ENCODE assay signal across 2 cellular contexts in genomic region chr9:111542497-111543254, GRCh38.
TF ChIP-seq lines count a peak whose summit lies in the region.

No MANE protein-coding gene starts in this region.

TF ChIP-seq in A549, 52 proteins besides CTCF, POLR2A, EP300 and RAD21:
- TF ChIP-seq ZC3H11A (IDR thresholded peaks at IDR 0.05) = no peak
- 0 out of 2 replicates have a peak, but pooled peaks have one; percentile 21 for TF ChIP-seq KDM1A (IDR thresholded peaks at IDR 0.05; ENCODE audit: low read depth)
- no peak for TF ChIP-seq MAX (IDR thresholded peaks at IDR 0.05)
- TF ChIP-seq TP53 (CRISPR knock-in tag; IDR thresholded peaks at IDR 0.05) = no peak
- TF ChIP-seq FOXS1 (CRISPR knock-in tag; IDR thresholded peaks at IDR 0.05) = no peak
- TF ChIP-seq GATA3 (IDR thresholded peaks at IDR 0.05; ENCODE audit: borderline replicate concordance) = peak; percentile 51; the same call in 1 of the 2 replicates
- TF ChIP-seq CBX8 (IDR thresholded peaks at IDR 0.05) = no peak
- no peak for TF ChIP-seq NPAS2 (CRISPR knock-in tag; IDR thresholded peaks at IDR 0.05; ENCODE audit: borderline replicate concordance)

TF ChIP-seq in K562, 482 proteins besides CTCF, POLR2A, EP300 and RAD21:
- TF ChIP-seq BRF2 (IDR thresholded peaks at IDR 0.05; ENCODE audit: borderline replicate concordance, insufficient read depth, insufficient read length) (no peak), ZNF311 (CRISPR knock-in tag; IDR thresholded peaks at IDR 0.05) (no peak), TRIM28 (IDR thresholded peaks at IDR 0.05) (peak; percentile 89; the same call in 1 of the 2 replicates), ZNF518B (CRISPR knock-in tag; IDR thresholded peaks at IDR 0.05) (no peak), ADNP (tag; IDR thresholded peaks at IDR 0.05) (no peak), PTTG1 (tag; IDR thresholded peaks at IDR 0.05; ENCODE audit: low read depth) (no peak), ZNF274 (IDR thresholded peaks at IDR 0.05; ENCODE audit: borderline replicate concordance, low read depth, low read length) (peak; percentile 98), PHF21A (IDR thresholded peaks at IDR 0.05; ENCODE audit: borderline replicate concordance, low read depth) (no peak), MXI1 (IDR thresholded peaks at IDR 0.05; ENCODE audit: low read depth, low read length) (no peak)
